ENCODE assay signal across 8 cellular contexts in the genomic region with DNA sequence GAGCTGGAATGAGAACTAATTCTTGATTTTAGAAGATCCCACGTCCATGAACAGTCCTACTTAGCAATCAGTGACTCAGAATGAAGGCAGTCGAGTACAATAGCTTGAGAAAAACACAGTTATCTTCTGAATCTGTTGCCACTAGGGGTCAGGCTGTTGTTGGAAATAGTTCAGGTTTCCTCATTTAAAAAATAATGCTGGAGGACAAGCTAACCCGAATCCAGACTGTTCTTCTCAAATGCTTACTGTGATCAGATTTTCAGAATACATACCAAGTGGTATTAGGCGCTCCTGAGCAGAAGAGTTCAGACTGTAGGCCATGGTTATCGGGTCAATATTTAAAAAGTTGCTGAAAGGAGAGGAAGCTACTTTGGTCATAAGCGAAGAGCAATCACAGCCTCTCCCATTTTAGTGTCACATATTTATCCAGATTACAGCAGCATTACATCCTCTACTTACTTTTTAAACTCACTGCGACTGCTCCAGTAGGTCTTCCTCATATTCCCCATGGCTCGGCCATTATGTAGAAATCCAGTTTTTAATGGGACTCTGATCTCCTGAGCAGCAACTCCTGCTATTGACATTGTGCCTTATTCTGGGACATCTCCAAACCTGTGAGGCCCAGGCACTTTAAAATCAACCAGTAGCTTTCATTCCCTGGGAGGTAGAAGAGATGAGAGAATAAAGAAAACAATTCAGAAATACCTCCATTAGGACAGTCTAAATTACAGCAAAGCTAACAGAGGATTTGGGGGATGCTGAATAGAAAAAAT. TPM values are rescaled to one million over a fixed set of nuclear protein-coding genes. Genes with fewer than 3 reads are reported as not detected.
DNase-seq lines count a peak whose midpoint lies in the region; ATAC-seq, FAIRE-seq and TF ChIP-seq lines count a peak whose summit lies in the region.

No MANE protein-coding gene starts in this region.

- H3K4me3 ChIP-seq in HL-60 (replicated peaks; ENCODE audit: insufficient read depth, low read length) = no peak overlapping the region
- no peak overlapping the region for H3K4me3 ChIP-seq in OCI-LY1 (ENCODE audit: low read depth, low read length, poor library complexity, severe bottlenecking)
- peak overlapping the region; percentile 36 for H3K4me3 ChIP-seq in left ventricle myocardium inferior
- peak overlapping the region; percentile 1 for H3K4me3 ChIP-seq in psoas muscle

- no peaks in the 10 kb centered on the region for H3K36me3 ChIP-seq in OCI-LY1 (ENCODE audit: insufficient read depth, low read length)
- H3K36me3 ChIP-seq in left ventricle myocardium inferior = peaks cover 38% of the 10 kb centered on the region
- peaks cover 2 to 23% of the 10 kb centered on the region in 2 donors for H3K36me3 ChIP-seq in psoas muscle (ENCODE audit: insufficient read depth in 1 of 2, low read depth in 1 of 2)

- H3K9me2 ChIP-seq in OCI-LY1 (ENCODE audit: low read depth, low read length) = no peaks in the 10 kb centered on the region

- no peak overlapping the region for H3K27ac ChIP-seq in HL-60 (replicated peaks)
- no peak overlapping the region for H3K27ac ChIP-seq in OCI-LY1 (ENCODE audit: low read depth, low read length, poor library complexity, severe bottlenecking)
- H3K27ac ChIP-seq in left ventricle myocardium inferior (replicated peaks) = peak overlapping the region; percentile 72
- H3K27ac ChIP-seq in psoas muscle = peak overlapping the region; percentile 62

- H3K4me1 ChIP-seq in OCI-LY1 (ENCODE audit: insufficient read depth, low read length, severe bottlenecking) (no peaks in the 10 kb centered on the region), left ventricle myocardium inferior (peaks cover 55% of the 10 kb centered on the region), psoas muscle (peaks cover 78% of the 10 kb centered on the region)

- WGBS in psoas muscle, 3 donors = 19 to 40% (median 25%) methylated on average over 8 of the region's 8 CpGs

- intact Hi-C loops in left ventricle myocardium inferior (cut with micrococcal nuclease) = loop anchor here (5.0 kb wide), 1 partner anchor 33 kb away; no protein-coding TSS in a partner anchor
- intact Hi-C loops in psoas muscle (cut with DNase I) = loop anchor here (5.0 kb wide), 3 partner anchors 38 to 332 kb away; no protein-coding TSS in a partner anchor

- no peaks in the 10 kb centered on the region for H3F3A ChIP-seq in OCI-LY1 (ENCODE audit: insufficient read depth, low read length)

- H3K27me3 ChIP-seq in HL-60 (ENCODE audit: insufficient read depth, poor library complexity, severe bottlenecking) (no peaks in the 10 kb centered on the region), OCI-LY1 (ENCODE audit: insufficient read depth, low read length) (no peaks in the 10 kb centered on the region), left ventricle myocardium inferior (ENCODE audit: low read depth) (no peaks in the 10 kb centered on the region), psoas muscle (ENCODE audit: insufficient read depth in 3 of 3, low read length in 2 of 3) (no peaks in the 10 kb centered on the region)

- H3K9me3 ChIP-seq in OCI-LY1 (ENCODE audit: low read length) = no peaks in the 10 kb centered on the region
- no peaks in the 10 kb centered on the region for H3K9me3 ChIP-seq in left ventricle myocardium inferior (replicated peaks)
- no peaks in the 10 kb centered on the region for H3K9me3 ChIP-seq in psoas muscle

- no peaks in the 10 kb centered on the region for H3K79me2 ChIP-seq in OCI-LY1 (ENCODE audit: insufficient read depth, low read length)

- H2AFZ ChIP-seq in OCI-LY1 (ENCODE audit: low read length) = no peak overlapping the region

- no peak for FAIRE-seq in D721Med (lab: Jason Lieb, UNC)

- no peak for DNase-seq in D721Med (ENCODE audit: insufficient read length, low spot score)
- peak; percentile 14 to 42 for DNase-seq in HL-60 (ENCODE audit: low read depth in 1 of 2, low spot score in 1 of 2)
- DNase-seq in amniotic epithelial cell (ENCODE audit: low read depth) = peak; percentile 92
- DNase-seq in left ventricle myocardium inferior = no peak
- DNase-seq in psoas muscle = no peak

- no peak overlapping the region for H3K4me2 ChIP-seq in OCI-LY1 (ENCODE audit: low read length)

- no peaks in the 10 kb centered on the region for H4K20me1 ChIP-seq in OCI-LY1 (ENCODE audit: insufficient read depth, low read length)

- TF ChIP-seq CTCF in D721Med (IDR thresholded peaks at IDR 0.05; ENCODE audit: insufficient read depth, missing control alignments) = peak; percentile 71
- peak; percentile 42 for TF ChIP-seq CTCF in HL-60 (IDR thresholded peaks at IDR 0.05; ENCODE audit: insufficient read depth, low read length)
- TF ChIP-seq CTCF in OCI-LY1 (IDR thresholded peaks at IDR 0.05; ENCODE audit: low read length) = peak; percentile 67; the same call in 1 of the 2 replicates
- peak; percentile 77 for TF ChIP-seq CTCF in left ventricle myocardium inferior (IDR thresholded peaks at IDR 0.05; ENCODE audit: borderline replicate concordance)
- TF ChIP-seq CTCF in psoas muscle (IDR thresholded peaks at IDR 0.05) = peak; percentile 71

- ATAC-seq in psoas muscle = peak in 2 of 4 donors; percentile 20 to 30
- ATAC-seq in HG02840 (IDR thresholded peaks at IDR 0.05; ENCODE audit: low FRiP score, unreplicated experiment) = no peak
- no peak for ATAC-seq in HG03520 (IDR thresholded peaks at IDR 0.05; ENCODE audit: unreplicated experiment)

- H3K9ac ChIP-seq in OCI-LY1 (ENCODE audit: low read length) = no peak overlapping the region

RNA-seq across cellular contexts. Expression of a gene that starts 10.9 kb away (rescaled TPM):
- 10.8 TPM for total RNA-seq in left ventricle myocardium inferior
- total RNA-seq in psoas muscle = 10 to 100 TPM; 23.2 to 76.2 (median 58.7) TPM
- 10 to 100 TPM; 55.4 to 99.9 (median 94.9) TPM for polyA plus RNA-seq in psoas muscle

RNA-seq across cellular contexts. Expression of a gene that starts 53.7 kb away (rescaled TPM):
- total RNA-seq in left ventricle myocardium inferior (329 TPM), psoas muscle (100 to 1,000 TPM; 389 to 467 (median 417) TPM)
- 100 to 1,000 TPM; 430 to 441 (median 432) TPM for polyA plus RNA-seq in psoas muscle

Comparison
In these comparisons a context has a peak if more than half of its experiments do, and no peak if none do; other contexts are left out.
1. DNase-seq: peak in HL-60 (2 of 2) and amniotic epithelial cell (single experiment); none in D721Med (single experiment), left ventricle myocardium inferior (single experiment) and psoas muscle (0 of 2).
2. H3K27ac ChIP-seq: peak in left ventricle myocardium inferior (single experiment) and psoas muscle (single experiment); none in HL-60 (single experiment) and OCI-LY1 (single experiment).
3. H3K4me3 ChIP-seq: peak in left ventricle myocardium inferior (single experiment) and psoas muscle (single experiment); none in HL-60 (single experiment) and OCI-LY1 (single experiment).
4. Peak in every context shown above with its lines, with median percentiles within 50 percentile points of each other: CTCF ChIP-seq.